20 cellular contexts compared by ENCODE assay signal in genomic region chr10:101857802-101858476, GRCh38.
"Had no signal": no experiment of that assay in that cellular context is flagged by ENCODE, and none has a peak within 500 bp of the region (broad histone marks: within the 10 kb centered on the region; RNA-seq: fewer than 3 reads in every experiment).

No MANE protein-coding gene starts in this region.

- DNase-seq: activated CD4-positive, alpha-beta T cell treated with anti-CD3 and anti-CD28 coated beads for 36 hours; activated CD8-positive, alpha-beta T cell treated with anti-CD3 and anti-CD28 coated beads for 36 hours; activated effector memory CD4-positive, alpha-beta T cell treated with Interleukin-2 at 50 U/mL for 16 hours; activated naive CD4-positive, alpha-beta T cell treated with anti-CD3 and anti-CD28 coated beads, Interleukin-2, amount 10 ng/mL, durations not matched to agents 7 days and 5 days; activated naive CD8-positive, alpha-beta T cell treated with anti-CD3 and anti-CD28 coated beads, Interleukin-2, amount 50 U/mL, for 24 hours; activated T-cell treated with anti-CD3 and anti-CD28 coated beads, Interleukin-2, amount 50 U/mL, for 1 hour; anterior cingulate cortex; central memory CD4-positive, alpha-beta T cell; colonic mucosa; kidney glomerular epithelial cell; naive thymus-derived CD8-positive, alpha-beta T cell; sigmoid colon; spleen; stimulated activated CD4-positive, alpha-beta T cell treated with anti-CD3 and anti-CD28 coated beads, Interleukin-4, amount 100 ng/mL, for 4 hours; stimulated activated naive CD4-positive, alpha-beta T cell; tibial artery; uterus had no signal

- H2AFZ ChIP-seq: parathyroid adenoma had no signal

- H3K4me3 Mint-ChIP-seq: activated CD4-positive, alpha-beta T cell treated with anti-CD3 and anti-CD28 coated beads for 36 hours; activated CD8-positive, alpha-beta T cell treated with anti-CD3 and anti-CD28 coated beads for 36 hours; activated naive CD4-positive, alpha-beta T cell treated with anti-CD3 and anti-CD28 coated beads, Interleukin-2, amount 10 ng/mL, durations not matched to agents 7 days and 5 days; activated naive CD8-positive, alpha-beta T cell treated with anti-CD3 and anti-CD28 coated beads, Interleukin-2, amount 50 U/mL, for 24 hours; brain; WTC11 had no signal

- H3K4me1 Mint-ChIP-seq: activated naive CD8-positive, alpha-beta T cell treated with anti-CD3 and anti-CD28 coated beads, Interleukin-2, amount 50 U/mL, for 24 hours; brain; WTC11 had no signal

- H3K4me1 ChIP-seq: colonic mucosa, parathyroid adenoma, sigmoid colon, tibial artery, uterus had no signal

- H3K4me3 ChIP-seq: colonic mucosa, sigmoid colon, spleen, tibial artery, uterus had no signal

- ATAC-seq: activated naive CD8-positive, alpha-beta T cell treated with anti-CD3 and anti-CD28 coated beads, Interleukin-2, amount 50 U/mL, for 24 hours; naive thymus-derived CD8-positive, alpha-beta T cell; WTC11 had no signal

- H3K9me3 ChIP-seq: colonic mucosa, sigmoid colon, tibial artery had no signal

- H3K27ac ChIP-seq: colonic mucosa, parathyroid adenoma, sigmoid colon, tibial artery, uterus had no signal

- H3K9ac ChIP-seq: parathyroid adenoma had no signal

- H3K27ac Mint-ChIP-seq: activated CD4-positive, alpha-beta T cell treated with anti-CD3 and anti-CD28 coated beads for 36 hours; activated CD8-positive, alpha-beta T cell treated with anti-CD3 and anti-CD28 coated beads for 36 hours; activated naive CD4-positive, alpha-beta T cell treated with anti-CD3 and anti-CD28 coated beads, Interleukin-2, amount 10 ng/mL, durations not matched to agents 7 days and 5 days; activated naive CD8-positive, alpha-beta T cell treated with anti-CD3 and anti-CD28 coated beads, Interleukin-2, amount 50 U/mL, for 24 hours; brain; WTC11 had no signal

- H3K27me3 Mint-ChIP-seq: activated CD4-positive, alpha-beta T cell treated with anti-CD3 and anti-CD28 coated beads for 36 hours; activated CD8-positive, alpha-beta T cell treated with anti-CD3 and anti-CD28 coated beads for 36 hours; activated naive CD4-positive, alpha-beta T cell treated with anti-CD3 and anti-CD28 coated beads, Interleukin-2, amount 10 ng/mL, durations not matched to agents 7 days and 5 days; activated naive CD8-positive, alpha-beta T cell treated with anti-CD3 and anti-CD28 coated beads, Interleukin-2, amount 50 U/mL, for 24 hours; brain had no signal

- H3K27me3 ChIP-seq: colonic mucosa, sigmoid colon, spleen, tibial artery, uterus had no signal

- H3K36me3 ChIP-seq: colonic mucosa, uterus had no signal
